Comparison of ENCODE assay signal across 11 cellular contexts in genomic region chr7:50393547-50394252, GRCh38. TPM values are rescaled to one million over a fixed set of nuclear protein-coding genes. Genes with fewer than 3 reads are reported as not detected.
DNase-seq lines count a peak whose midpoint lies in the region; ATAC-seq and TF ChIP-seq lines count a peak whose summit lies in the region.
"Had no signal": no experiment of that assay in that cellular context is flagged by ENCODE, and none has a peak within 500 bp of the region (broad histone marks: within the 10 kb centered on the region; RNA-seq: fewer than 3 reads in every experiment).

No MANE protein-coding gene starts in this region.

- peaks cover 86% of the 10 kb centered on the region for H3K36me3 Mint-ChIP-seq in activated CD8-positive, alpha-beta T cell treated with anti-CD3 and anti-CD28 coated beads for 36 hours (ENCODE audit: low read depth)

- peaks cover 91% of the 10 kb centered on the region for H3K4me1 Mint-ChIP-seq in activated CD8-positive, alpha-beta T cell treated with anti-CD3 and anti-CD28 coated beads for 36 hours (ENCODE audit: low read depth)

- TF ChIP-seq CTCF in GM13976 (IDR thresholded peaks at IDR 0.05; ENCODE audit: borderline replicate concordance, control extremely low read depth, extremely low read depth, insufficient read depth, missing control alignments): no peak
- TF ChIP-seq CTCF in activated CD8-positive, alpha-beta T cell treated with anti-CD3 and anti-CD28 coated beads for 36 hours (IDR thresholded peaks at IDR 0.05): no peak

- intact Hi-C loops in activated CD8-positive, alpha-beta T cell treated with anti-CD3 and anti-CD28 coated beads for 36 hours (cut with micrococcal nuclease): loop anchor here (2.0 kb wide), 1 partner anchor 21 kb away; no protein-coding TSS in a partner anchor
- intact Hi-C loops in head of caudate nucleus (cut with DNase I): no loop called here

- CTCF ChIA-PET in activated CD8-positive, alpha-beta T cell treated with anti-CD3 and anti-CD28 coated beads for 36 hours (lab: Charles Lee): interaction anchor here (0.7 to 1.7 kb wide), 7 partner anchors 11 to 189 kb away, joined by 3 to 6 read pairs (median 4); no protein-coding TSS in a partner anchor

- in situ Hi-C loops in GM13976 (cut with MboI; ENCODE audit: low sequenced_read_pairs, unreplicated experiment): no loop called here
- in situ Hi-C loops in KBM-7 (cut with MboI; ENCODE audit: low pct_unique_long_range_greater_than_20kb, low sequenced_read_pairs): no loop called here

- DNase-seq in GM13976 (ENCODE audit: low spot score): peak; percentile 65
- DNase-seq in activated CD8-positive, alpha-beta T cell treated with anti-CD3 and anti-CD28 coated beads for 36 hours: peak; percentile 85
- peak; percentile 2 for DNase-seq in myocyte (ENCODE audit: low read depth)
- no peak for DNase-seq in hepatic stellate cell (ENCODE audit: low spot score)
- no peak for DNase-seq in head of caudate nucleus
- DNase-seq in KBM-7: no peak
- DNase-seq: DMS79 treated with DMSO at 0.1 percent for 48 hours, small intestine had no signal

- H3K9me3 Mint-ChIP-seq in activated CD8-positive, alpha-beta T cell treated with anti-CD3 and anti-CD28 coated beads for 36 hours: no peaks in the 10 kb centered on the region

- ATAC-seq in HG02870 (IDR thresholded peaks at IDR 0.05; ENCODE audit: unreplicated experiment) (peak; percentile 36), GM19467 (IDR thresholded peaks at IDR 0.05; ENCODE audit: unreplicated experiment) (no peak)
- peak; percentile 11 for ATAC-seq in activated CD8-positive, alpha-beta T cell treated with anti-CD3 and anti-CD28 coated beads for 36 hours
- ATAC-seq: HCT116 had no signal

- H3K4me3 Mint-ChIP-seq in activated CD8-positive, alpha-beta T cell treated with anti-CD3 and anti-CD28 coated beads for 36 hours: peak overlapping the region; percentile 61

- H3K27ac Mint-ChIP-seq in activated CD8-positive, alpha-beta T cell treated with anti-CD3 and anti-CD28 coated beads for 36 hours: peak overlapping the region; percentile 98

- POLR2A ChIA-PET in activated CD8-positive, alpha-beta T cell treated with anti-CD3 and anti-CD28 coated beads for 36 hours (lab: Charles Lee): interaction anchor here (0.7 to 4.6 kb wide), 19 partner anchors 9 to 238 kb away, joined by 3 to 55 read pairs (median 6); no protein-coding TSS in a partner anchor

- H3K27me3 Mint-ChIP-seq in activated CD8-positive, alpha-beta T cell treated with anti-CD3 and anti-CD28 coated beads for 36 hours: no peaks in the 10 kb centered on the region

RNA-seq across cellular contexts. Expression of gene FIGNL1, which starts 56.5 kb away (rescaled TPM):
- 10 to 100 TPM; 46.8 to 47.2 TPM for total RNA-seq in activated CD8-positive, alpha-beta T cell treated with anti-CD3 and anti-CD28 coated beads for 36 hours
- 14.7 and 16.5 TPM in 2 replicates for total RNA-seq in myocyte
- polyA plus RNA-seq in myocyte (2012): 3.0 TPM

Comparison
In these comparisons a context has a peak if more than half of its experiments do, and no peak if none do; other contexts are left out.
1. DNase-seq: peak in GM13976 (single experiment), activated CD8-positive, alpha-beta T cell treated with anti-CD3 and anti-CD28 coated beads for 36 hours (single experiment) and myocyte (single experiment); none in hepatic stellate cell (single experiment), head of caudate nucleus (0 of 42) and KBM-7 (single experiment).